In genomic region chr2:188227713-188228112, GRCh38 we compare ENCODE assay signal across 20 cellular contexts.
"Had no signal": no experiment of that assay in that cellular context is flagged by ENCODE, and none has a peak within 500 bp of the region (broad histone marks: within the 10 kb centered on the region; RNA-seq: fewer than 3 reads in every experiment).

No MANE protein-coding gene starts in this region.

- H3K4me3 Mint-ChIP-seq: T-cell had no signal

- H3K4me1 Mint-ChIP-seq: T-cell had no signal

- DNase-seq: Karpas-422; KG1; MM.1S; NCI-H1092 treated with DMSO at 0.1 percent for 48 hours; NCI-H1436; NCI-H187 treated with DMSO at 0.1 percent for 48 hours; NCI-H2081; NCI-H2107; NCI-H2227 treated with DMSO at 0.1 percent for 48 hours; NCI-H524 treated with DMSO at 0.1 percent for 48 hours; NCI-H69; NCI-H774; NK-92 treated with Interleukin-12 subunit alpha and Interleukin-12 subunit beta, amount 100 ng/mL, for 24 hours; PC-3; SHP77; SK-N-SH; SW 1271; T-cell had no signal

- H3K9ac ChIP-seq: SK-N-SH had no signal

- H3K9me3 ChIP-seq: SK-N-SH had no signal

- ATAC-seq: Panc1, PC-3, T-cell had no signal

- H3K27ac Mint-ChIP-seq: T-cell had no signal

- H3K27ac ChIP-seq: RWPE1 had no signal

- H3K36me3 Mint-ChIP-seq: T-cell had no signal

- H3K4me2 ChIP-seq: SK-N-SH had no signal
